In genomic region chr14:81991998-81992397, GRCh38 we compare ENCODE assay signal across 1 cellular context.
TF ChIP-seq lines count a peak whose summit lies in the region.

No MANE protein-coding gene starts in this region.

TF ChIP-seq in SK-N-SH, 30 proteins besides CTCF, POLR2A, EP300 and RAD21 (continued from another document):
- TF ChIP-seq IRF3 (IDR thresholded peaks at IDR 0.05; ENCODE audit: low read depth, low read length), result no peak
- no peak for TF ChIP-seq GABPA (IDR thresholded peaks at IDR 0.05; ENCODE audit: low read depth)
- TF ChIP-seq, protein P1, sequence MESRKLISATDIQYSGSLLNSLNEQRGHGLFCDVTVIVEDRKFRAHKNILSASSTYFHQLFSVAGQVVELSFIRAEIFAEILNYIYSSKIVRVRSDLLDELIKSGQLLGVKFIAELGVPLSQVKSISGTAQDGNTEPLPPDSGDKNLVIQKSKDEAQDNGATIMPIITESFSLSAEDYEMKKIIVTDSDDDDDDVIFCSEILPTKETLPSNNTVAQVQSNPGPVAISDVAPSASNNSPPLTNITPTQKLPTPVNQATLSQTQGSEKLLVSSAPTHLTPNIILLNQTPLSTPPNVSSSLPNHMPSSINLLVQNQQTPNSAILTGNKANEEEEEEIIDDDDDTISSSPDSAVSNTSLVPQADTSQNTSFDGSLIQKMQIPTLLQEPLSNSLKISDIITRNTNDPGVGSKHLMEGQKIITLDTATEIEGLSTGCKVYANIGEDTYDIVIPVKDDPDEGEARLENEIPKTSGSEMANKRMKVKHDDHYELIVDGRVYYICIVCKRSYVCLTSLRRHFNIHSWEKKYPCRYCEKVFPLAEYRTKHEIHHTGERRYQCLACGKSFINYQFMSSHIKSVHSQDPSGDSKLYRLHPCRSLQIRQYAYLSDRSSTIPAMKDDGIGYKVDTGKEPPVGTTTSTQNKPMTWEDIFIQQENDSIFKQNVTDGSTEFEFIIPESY (IDR thresholded peaks at IDR 0.05; ENCODE audit: borderline replicate concordance, low read depth), result no peak
- no peak for TF ChIP-seq FOXM1 (IDR thresholded peaks at IDR 0.05; ENCODE audit: low read depth)
- TF ChIP-seq, protein P2, sequence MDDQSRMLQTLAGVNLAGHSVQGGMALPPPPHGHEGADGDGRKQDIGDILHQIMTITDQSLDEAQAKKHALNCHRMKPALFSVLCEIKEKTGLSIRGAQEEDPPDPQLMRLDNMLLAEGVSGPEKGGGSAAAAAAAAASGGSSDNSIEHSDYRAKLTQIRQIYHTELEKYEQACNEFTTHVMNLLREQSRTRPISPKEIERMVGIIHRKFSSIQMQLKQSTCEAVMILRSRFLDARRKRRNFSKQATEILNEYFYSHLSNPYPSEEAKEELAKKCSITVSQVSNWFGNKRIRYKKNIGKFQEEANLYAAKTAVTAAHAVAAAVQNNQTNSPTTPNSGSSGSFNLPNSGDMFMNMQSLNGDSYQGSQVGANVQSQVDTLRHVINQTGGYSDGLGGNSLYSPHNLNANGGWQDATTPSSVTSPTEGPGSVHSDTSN (IDR thresholded peaks at IDR 0.05), result no peak
- TF ChIP-seq MXI1 (IDR thresholded peaks at IDR 0.05; ENCODE audit: low read depth, low read length), result no peak
- no peak for TF ChIP-seq RXRA (IDR thresholded peaks at IDR 0.05; ENCODE audit: borderline replicate concordance, low read depth)
